Comparison of ENCODE assay signal across 9 cellular contexts in genomic region chr12:102169922-102170698, GRCh38. TPM values are rescaled to one million over a fixed set of nuclear protein-coding genes. Genes with fewer than 3 reads are reported as not detected.
DNase-seq lines count a peak whose midpoint lies in the region; ATAC-seq and TF ChIP-seq lines count a peak whose summit lies in the region.
"Had no signal": no experiment of that assay in that cellular context is flagged by ENCODE, and none has a peak within 500 bp of the region (broad histone marks: within the 10 kb centered on the region; RNA-seq: fewer than 3 reads in every experiment).

No MANE protein-coding gene starts in this region.

- DNase-seq in EH (ENCODE audit: low read depth) (peak; percentile 49), RPMI8226 (peak; percentile 7), fibroblast of the aortic adventitia (ENCODE audit: low read depth) (peak; percentile 48), retinal pigment epithelial cell (ENCODE audit: low read depth) (peak; percentile 4)

- ATAC-seq in HG03097 (IDR thresholded peaks at IDR 0.05; ENCODE audit: low FRiP score, unreplicated experiment), result no peak
- ATAC-seq in HG03342 (IDR thresholded peaks at IDR 0.05; ENCODE audit: unreplicated experiment), result no peak
- no peak for ATAC-seq in GM19328 (IDR thresholded peaks at IDR 0.05; ENCODE audit: unreplicated experiment)

- CTCF ChIA-PET in HEK293 (lab: Yijun Ruan, JAX), result interaction anchor here (0.6 to 1.7 kb wide), 16 partner anchors 8 to 611 kb away, joined by 3 to 7 read pairs (median 4); no protein-coding TSS in a partner anchor

- no peaks in the 10 kb centered on the region for H3K4me1 ChIP-seq in HEK293 (ENCODE audit: control insufficient read depth, insufficient read depth, low read length)

- POLR2A ChIA-PET in HEK293 (lab: Yijun Ruan, JAX), result no interaction called here

- no peak overlapping the region for H3K27ac ChIP-seq in HEK293 (ENCODE audit: extremely low read depth, low read depth, low read length)

- H3K4me3 ChIP-seq in HEK293 (ENCODE audit: low read depth, low read length) (no peak overlapping the region), fibroblast of the aortic adventitia (ENCODE audit: low read depth, low read length) (no peak overlapping the region), retinal pigment epithelial cell (ENCODE audit: low read length) (no peak overlapping the region)

- H3K9me3 ChIP-seq in HEK293 (ENCODE audit: control insufficient read depth, insufficient read depth, low read depth, low read length), result no peaks in the 10 kb centered on the region

- H3K36me3 ChIP-seq in HEK293 (ENCODE audit: control insufficient read depth in 2 of 2, insufficient read depth in 1 of 2, low read length in 2 of 2), result peaks cover 11 to 15% of the 10 kb centered on the region in 2 experiments; a peak in 1 of 3 replicates

- TF ChIP-seq CTCF in HEK293 (tag by site-specific recombination; IDR thresholded peaks at IDR 0.05), result no peak
- TF ChIP-seq CTCF in fibroblast of the aortic adventitia (IDR thresholded peaks at IDR 0.05; ENCODE audit: insufficient read depth, low read length), result peak; percentile 74
- TF ChIP-seq CTCF in retinal pigment epithelial cell (conservative IDR thresholded peaks at IDR 0.05; ENCODE audit: low read depth, low read length), result peak; percentile 85

TF ChIP-seq in HEK293, 187 proteins besides CTCF, POLR2A, EP300 and RAD21:
- TF ChIP-seq ZNF654 (tag by site-specific recombination; IDR thresholded peaks at IDR 0.05; ENCODE audit: low read depth) (peak; percentile 49), ZNF664 (tag by site-specific recombination; IDR thresholded peaks at IDR 0.05) (peak; percentile 37; the same call in 1 of the 2 replicates), ZNF585B (tag by site-specific recombination; IDR thresholded peaks at IDR 0.05) (no peak), ZNF843 (tag by site-specific recombination; IDR thresholded peaks at IDR 0.05) (no peak)

RNA-seq across cellular contexts. Expression of gene PMCH, which starts 27.5 kb away (rescaled TPM):
- total RNA-seq in fibroblast of the aortic adventitia (ENCODE audit: low replicate concordance), result 0.27 TPM in 1 of 2 replicates, not detected in the other
- total RNA-seq: natural killer cell treated with Interleukin-12 subunit alpha and Interleukin-12 subunit beta and Interleukin-15 and Interleukin-18, amount 100 ng/mL, for 72 hours had no signal

RNA-seq across cellular contexts. Expression of gene PARPBP, which starts 50.1 kb away (rescaled TPM):
- 4.1 and 15.8 TPM in 2 replicates for total RNA-seq in fibroblast of the aortic adventitia (ENCODE audit: low replicate concordance)

RNA-seq across cellular contexts. Expression of gene NUP37, which starts 50.2 kb away (rescaled TPM):
- total RNA-seq in fibroblast of the aortic adventitia (ENCODE audit: low replicate concordance), result 29.8 and 36.2 TPM in 2 replicates
